In genomic region chr9:131238402-131239021, GRCh38 we compare ENCODE assay signal across 8 cellular contexts. TPM values are rescaled to one million over a fixed set of nuclear protein-coding genes. Genes with fewer than 3 reads are reported as not detected.
DNase-seq lines count a peak whose midpoint lies in the region; ATAC-seq and TF ChIP-seq lines count a peak whose summit lies in the region.

No MANE protein-coding gene starts in this region.

- peak overlapping the region; percentile 34 for H3K4me3 Mint-ChIP-seq in activated T-helper 2 cell treated with anti-CD3 and anti-CD28 coated beads, Interferon-gamma antibody, Interleukin-2, Interleukin-4, amounts not matched to agents 10 μg/mL and 5 μg/mL and 100 μg/mL, durations not matched to agents 14 hours and 24 hours and 36 hours (ENCODE audit: low read depth)

- H3K27me3 Mint-ChIP-seq in activated T-helper 2 cell treated with anti-CD3 and anti-CD28 coated beads, Interferon-gamma antibody, Interleukin-2, Interleukin-4, amounts not matched to agents 10 μg/mL and 5 μg/mL and 100 μg/mL, durations not matched to agents 14 hours and 24 hours and 36 hours (ENCODE audit: low read depth), result no peaks in the 10 kb centered on the region

- WGBS in body of pancreas, 2 donors, result 52 to 66% methylated on average over 6 to 23 of the region's 23 CpGs

- peaks cover 0 to 26% (median 21%) of the 10 kb centered on the region in 5 donors for H3K36me3 ChIP-seq in subcutaneous abdominal adipose tissue (ENCODE audit: control insufficient read depth in 5 of 5, insufficient read depth in 5 of 5, low read length in 5 of 5)
- peaks cover 0 to 4% of the 10 kb centered on the region in 2 donors for H3K36me3 ChIP-seq in body of pancreas (replicated peaks in 1 of 2; ENCODE audit: insufficient read depth in 1 of 2, low read depth in 2 of 2)

- intact Hi-C loops in activated T-helper 2 cell treated with anti-CD3 and anti-CD28 coated beads, Interferon-gamma antibody, Interleukin-2, Interleukin-4, amounts not matched to agents 10 μg/mL and 5 μg/mL and 100 μg/mL, durations not matched to agents 14 hours and 24 hours and 36 hours (cut with micrococcal nuclease), result loop anchor here (1.0 to 5.0 kb wide), 3 partner anchors 14 to 61 kb away; no protein-coding TSS in a partner anchor
- intact Hi-C loops in body of pancreas (cut with DNase I), result no loop called here

- H3K27me3 ChIP-seq in subcutaneous abdominal adipose tissue (ENCODE audit: control insufficient read depth in 5 of 5, insufficient read depth in 4 of 5, low read length in 5 of 5), result peaks cover 0 to 11% (median 5%) of the 10 kb centered on the region in 5 donors
- H3K27me3 ChIP-seq in body of pancreas, result no peaks in the 10 kb centered on the region

- ATAC-seq in GM19035 (IDR thresholded peaks at IDR 0.05; ENCODE audit: unreplicated experiment) (peak; percentile 13), HG03045 (IDR thresholded peaks at IDR 0.05; ENCODE audit: unreplicated experiment) (peak; percentile 18), body of pancreas (no peak), GM18858 (IDR thresholded peaks at IDR 0.05; ENCODE audit: unreplicated experiment) (no peak)

- H3K27ac ChIP-seq in subcutaneous abdominal adipose tissue (ENCODE audit: low read depth, low read length), result no peak overlapping the region
- H3K27ac ChIP-seq in body of pancreas, result no peak overlapping the region

- TF ChIP-seq CTCF in body of pancreas (IDR thresholded peaks at IDR 0.05), result no peak

- peak overlapping the region in 1 of 5 donors; percentile 33 for H3K9ac ChIP-seq in subcutaneous abdominal adipose tissue (ENCODE audit: low read length in 5 of 5)

- H3K4me1 ChIP-seq in subcutaneous abdominal adipose tissue (ENCODE audit: control insufficient read depth in 5 of 5, insufficient read depth in 5 of 5, low read length in 5 of 5), result peaks cover 0 to 19% (median 18%) of the 10 kb centered on the region in 5 donors
- H3K4me1 ChIP-seq in body of pancreas, result peaks cover 24% of the 10 kb centered on the region

- H3K4me3 ChIP-seq in subcutaneous abdominal adipose tissue (ENCODE audit: low read depth in 1 of 5, low read length in 5 of 5) (peak overlapping the region in 4 of 5 donors; percentile 19 to 50 (median 31)), body of pancreas (no peak overlapping the region)

- peak overlapping the region; percentile 93 for H3K27ac Mint-ChIP-seq in activated T-helper 2 cell treated with anti-CD3 and anti-CD28 coated beads, Interferon-gamma antibody, Interleukin-2, Interleukin-4, amounts not matched to agents 10 μg/mL and 5 μg/mL and 100 μg/mL, durations not matched to agents 14 hours and 24 hours and 36 hours

- no peak for TF ChIP-seq POLR2A in body of pancreas (IDR thresholded peaks at IDR 0.05)

- H3K9me3 ChIP-seq in subcutaneous abdominal adipose tissue (ENCODE audit: control insufficient read depth in 5 of 5, low read length in 5 of 5), result peaks cover 0 to 4% (median 0%) of the 10 kb centered on the region in 5 donors
- H3K9me3 ChIP-seq in body of pancreas, result no peaks in the 10 kb centered on the region

- peaks cover 24% of the 10 kb centered on the region for H3K4me1 Mint-ChIP-seq in activated T-helper 2 cell treated with anti-CD3 and anti-CD28 coated beads, Interferon-gamma antibody, Interleukin-2, Interleukin-4, amounts not matched to agents 10 μg/mL and 5 μg/mL and 100 μg/mL, durations not matched to agents 14 hours and 24 hours and 36 hours (ENCODE audit: low read depth)

- H3K36me3 Mint-ChIP-seq in activated T-helper 2 cell treated with anti-CD3 and anti-CD28 coated beads, Interferon-gamma antibody, Interleukin-2, Interleukin-4, amounts not matched to agents 10 μg/mL and 5 μg/mL and 100 μg/mL, durations not matched to agents 14 hours and 24 hours and 36 hours (ENCODE audit: low read depth), result peaks cover 29% of the 10 kb centered on the region

- peaks cover 5% of the 10 kb centered on the region for H3K9me3 Mint-ChIP-seq in activated T-helper 2 cell treated with anti-CD3 and anti-CD28 coated beads, Interferon-gamma antibody, Interleukin-2, Interleukin-4, amounts not matched to agents 10 μg/mL and 5 μg/mL and 100 μg/mL, durations not matched to agents 14 hours and 24 hours and 36 hours

- DNase-seq in activated T-helper 2 cell treated with anti-CD3 and anti-CD28 coated beads, Interferon-gamma antibody, Interleukin-2, Interleukin-4, amounts not matched to agents 10 μg/mL and 5 μg/mL and 100 μg/mL, durations not matched to agents 14 hours and 24 hours and 36 hours (ENCODE audit: low spot score), result no peak
- DNase-seq in islet precursor cell (peak; percentile 81), NCI-H1048 (lab: John Stamatoyannopoulos, UW) (no peak), body of pancreas (no peak)

RNA-seq across cellular contexts. Expression of gene FAM78A, which starts 37.8 kb away (rescaled TPM):
- total RNA-seq in activated T-helper 2 cell treated with anti-CD3 and anti-CD28 coated beads, Interferon-gamma antibody, Interleukin-2, Interleukin-4, amounts not matched to agents 10 μg/mL and 5 μg/mL and 100 μg/mL, durations not matched to agents 14 hours and 24 hours and 36 hours, result 55.3 and 55.5 TPM in 2 replicates
- total RNA-seq in body of pancreas, result under 1 TPM; under 0.01 to 0.78 TPM

RNA-seq across cellular contexts. Expression of gene PLPP7, which starts 51.0 kb away (rescaled TPM):
- 0.21 TPM in 1 of 2 replicates, not detected in the other for total RNA-seq in activated T-helper 2 cell treated with anti-CD3 and anti-CD28 coated beads, Interferon-gamma antibody, Interleukin-2, Interleukin-4, amounts not matched to agents 10 μg/mL and 5 μg/mL and 100 μg/mL, durations not matched to agents 14 hours and 24 hours and 36 hours
- total RNA-seq in body of pancreas, result 1 to 10 TPM; 2.1 to 3.6 TPM

Comparison
In these comparisons a context has a peak if more than half of its experiments do, and no peak if none do; other contexts are left out.
1. ATAC-seq: peak in GM19035 (single experiment) and HG03045 (single experiment); none in body of pancreas (single experiment) and GM18858 (single experiment).
2. H3K4me3 ChIP-seq: peak in subcutaneous abdominal adipose tissue (4 of 5); none in body of pancreas (0 of 2).
3. RNA of gene FAM78A, which starts 37.8 kb away (total RNA-seq): 55.3 to 55.5 TPM in activated T-helper 2 cell treated with anti-CD3 and anti-CD28 coated beads, Interferon-gamma antibody, Interleukin-2, Interleukin-4, amounts not matched to agents 10 μg/mL and 5 μg/mL and 100 μg/mL, durations not matched to agents 14 hours and 24 hours and 36 hours; under 0.01 to 0.78 TPM in body of pancreas; every median in the first group is over 10 times any median in the second.